Comparison of ENCODE assay signal across 8 cellular contexts in the genomic region with DNA sequence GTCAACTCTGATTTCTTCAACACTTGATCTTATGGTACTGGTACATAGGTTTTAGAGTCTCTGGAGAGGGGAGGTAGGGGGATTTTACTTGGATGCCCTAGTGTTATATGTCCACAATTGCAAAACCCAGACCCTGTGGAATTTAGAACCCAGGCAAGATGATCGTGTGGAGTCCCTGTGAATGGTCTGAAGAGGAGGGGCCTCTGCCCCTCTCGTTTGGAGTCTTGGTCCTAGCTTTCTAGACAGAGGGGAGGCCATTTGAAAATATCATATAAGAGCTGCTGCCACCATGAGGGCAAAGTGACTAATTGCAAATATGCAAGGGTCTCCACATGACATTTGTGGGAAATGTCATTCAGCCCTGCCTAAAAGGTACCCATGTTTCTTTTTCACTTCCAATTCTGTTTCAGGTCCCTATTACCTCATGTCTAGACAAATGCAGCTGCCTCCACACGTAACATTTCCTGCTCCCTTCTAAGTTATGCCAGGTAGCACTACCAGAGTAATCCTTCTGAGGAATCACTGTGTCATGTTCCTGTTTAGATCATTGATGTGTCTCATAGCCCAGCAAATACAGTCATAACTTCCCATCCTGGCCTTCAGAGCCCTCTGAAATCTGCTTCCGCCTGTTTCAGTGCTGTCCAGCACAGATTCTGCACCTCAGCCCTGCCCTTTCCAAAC.
DNase-seq lines count a peak whose midpoint lies in the region; ATAC-seq and TF ChIP-seq lines count a peak whose summit lies in the region.

No MANE protein-coding gene starts in this region.

- H3K9me3 ChIP-seq in osteoblast (ENCODE audit: low read depth, low read length): no peaks in the 10 kb centered on the region

- H3K27me3 ChIP-seq in osteoblast (ENCODE audit: insufficient read depth, low read length): no peaks in the 10 kb centered on the region

- H4K20me1 ChIP-seq in osteoblast (ENCODE audit: insufficient read depth, low read length): no peaks in the 10 kb centered on the region

- no peak overlapping the region for H2AFZ ChIP-seq in osteoblast (ENCODE audit: low read length)

- H3K27ac ChIP-seq in osteoblast (ENCODE audit: low read depth, low read length): peak overlapping the region; percentile 83

- TF ChIP-seq CTCF in osteoblast (IDR thresholded peaks at IDR 0.05; ENCODE audit: extremely low read depth, low read depth, low read length): peak; percentile 64

- H3K4me1 ChIP-seq in osteoblast (ENCODE audit: insufficient read depth, low read length): peaks cover 20% of the 10 kb centered on the region

- no peaks in the 10 kb centered on the region for H3K79me2 ChIP-seq in osteoblast (ENCODE audit: insufficient read depth, low read length)

- no peak overlapping the region for H3K4me2 ChIP-seq in osteoblast (ENCODE audit: insufficient read depth, low read length)

- DNase-seq in DMS153 (lab: John Stamatoyannopoulos, UW): peak; percentile 40
- peak; percentile 20 for DNase-seq in NCI-H526 treated with DMSO at 0.1 percent for 48 hours (lab: John Stamatoyannopoulos, UW)
- peak; percentile 24 for DNase-seq in activated T-cell treated with anti-CD3 and anti-CD28 coated beads for 4 hours
- peak; percentile 69 for DNase-seq in fibroblast of peridontal ligament (ENCODE audit: extremely low read depth)
- peak; percentile 42 for DNase-seq in osteoblast (ENCODE audit: insufficient read length, low spot score, missing footprints)
- DNase-seq in mesenteric fat pad (ENCODE audit: low spot score): no peak

- H3K36me3 ChIP-seq in osteoblast (ENCODE audit: insufficient read depth, low read length): peaks cover 4% of the 10 kb centered on the region

- peak; percentile 79 for ATAC-seq in GM19397 (IDR thresholded peaks at IDR 0.05; ENCODE audit: unreplicated experiment)
- peak; percentile 84 for ATAC-seq in HG03378 (IDR thresholded peaks at IDR 0.05; ENCODE audit: unreplicated experiment)

- no peak overlapping the region for H3K4me3 ChIP-seq in osteoblast (ENCODE audit: insufficient read depth, low read length)
